28 cellular contexts compared by ENCODE assay signal in genomic region chr20:32314768-32315167, GRCh38. TPM values are rescaled to one million over a fixed set of nuclear protein-coding genes. Genes with fewer than 3 reads are reported as not detected.
A peak's percentile ranks its signal among the peaks of the same experiment; 100 is the strongest.
DNase-seq lines count a peak whose midpoint lies in the region; ATAC-seq and TF ChIP-seq lines count a peak whose summit lies in the region.
"Had no signal": no experiment of that assay in that cellular context is flagged by ENCODE, and none has a peak within 500 bp of the region (broad histone marks: within the 10 kb centered on the region; RNA-seq: fewer than 3 reads in every experiment).

No MANE protein-coding gene starts in this region.

- H4K20me1 ChIP-seq in GM23338 (replicated peaks; ENCODE audit: insufficient read depth): peaks cover 38% of the 10 kb centered on the region
- H4K20me1 ChIP-seq: BLaER1 had no signal

- H3K79me2 ChIP-seq in GM23338 (replicated peaks; ENCODE audit: insufficient read depth): no peaks in the 10 kb centered on the region

- H3K9ac ChIP-seq in endodermal cell (ENCODE audit: extremely low read depth, low read length, poor library complexity, severe bottlenecking): no peak overlapping the region
- H3K9ac ChIP-seq: BLaER1 had no signal

- no peaks in the 10 kb centered on the region for H3K9me3 ChIP-seq in endodermal cell (ENCODE audit: control insufficient read depth, low read length)
- H3K9me3 ChIP-seq: BLaER1, esophagus squamous epithelium, left lung, psoas muscle, suprapubic skin had no signal

- H3K27me3 Mint-ChIP-seq in activated naive CD4-positive, alpha-beta T cell treated with anti-CD3 and anti-CD28 coated beads, Interleukin-2, amount 50 U/mL, for 24 hours: no peaks in the 10 kb centered on the region
- H3K27me3 Mint-ChIP-seq in GM23338 (ENCODE audit: insufficient read depth, low read depth, poor library complexity) (no peaks in the 10 kb centered on the region), endodermal cell (ENCODE audit: insufficient read depth) (no peaks in the 10 kb centered on the region), type B pancreatic cell (no peaks in the 10 kb centered on the region)
- H3K27me3 Mint-ChIP-seq: activated CD4-positive, alpha-beta T cell treated with anti-CD3 and anti-CD28 coated beads, Interleukin-2, amount 10 ng/mL, durations not matched to agents 7 days and 5 days had no signal

- H3K9me3 Mint-ChIP-seq in activated naive CD4-positive, alpha-beta T cell treated with anti-CD3 and anti-CD28 coated beads, Interleukin-2, amount 50 U/mL, for 24 hours: no peaks in the 10 kb centered on the region
- H3K9me3 Mint-ChIP-seq in GM23338: no peaks in the 10 kb centered on the region
- H3K9me3 Mint-ChIP-seq in endodermal cell: no peaks in the 10 kb centered on the region
- no peaks in the 10 kb centered on the region for H3K9me3 Mint-ChIP-seq in stimulated activated effector memory CD8-positive, alpha-beta T cell treated with anti-CD3 and anti-CD28 coated beads, Interleukin-12 subunit alpha, Interleukin-12 subunit beta, amount 100 ng/mL, for 72 hours
- H3K9me3 Mint-ChIP-seq in type B pancreatic cell: no peaks in the 10 kb centered on the region
- H3K9me3 Mint-ChIP-seq: activated CD4-positive, alpha-beta T cell treated with anti-CD3 and anti-CD28 coated beads, Interleukin-2, amount 10 ng/mL, durations not matched to agents 7 days and 5 days had no signal

- H3K4me3 ChIP-seq in GM23338 (no peak overlapping the region), endodermal cell (ENCODE audit: low read length) (no peak overlapping the region)
- H3K4me3 ChIP-seq: BLaER1, esophagus squamous epithelium, left lung, psoas muscle, SK-N-MC, suprapubic skin had no signal

- peaks cover 32% of the 10 kb centered on the region for H3K36me3 Mint-ChIP-seq in activated naive CD4-positive, alpha-beta T cell treated with anti-CD3 and anti-CD28 coated beads, Interleukin-2, amount 50 U/mL, for 24 hours
- H3K36me3 Mint-ChIP-seq in GM23338 (ENCODE audit: low read depth) (peaks cover 21% of the 10 kb centered on the region), endodermal cell (ENCODE audit: low read depth) (peaks cover 62% of the 10 kb centered on the region), type B pancreatic cell (peaks cover 49% of the 10 kb centered on the region)
- H3K36me3 Mint-ChIP-seq in stimulated activated effector memory CD8-positive, alpha-beta T cell treated with anti-CD3 and anti-CD28 coated beads, Interleukin-12 subunit alpha, Interleukin-12 subunit beta, amount 100 ng/mL, for 72 hours: peaks cover 93% of the 10 kb centered on the region

- ATAC-seq in GM23338: no peak
- no peak for ATAC-seq in stimulated activated effector memory CD8-positive, alpha-beta T cell treated with anti-CD3 and anti-CD28 coated beads, Interleukin-12 subunit alpha, Interleukin-12 subunit beta, amount 100 ng/mL, for 72 hours
- ATAC-seq in HG02763 (IDR thresholded peaks at IDR 0.05; ENCODE audit: unreplicated experiment): no peak
- ATAC-seq: left lung, psoas muscle had no signal

- H3K4me1 ChIP-seq in GM23338 (ENCODE audit: insufficient read depth): no peaks in the 10 kb centered on the region
- no peaks in the 10 kb centered on the region for H3K4me1 ChIP-seq in endodermal cell (ENCODE audit: control insufficient read depth, insufficient read depth, low read length)
- H3K4me1 ChIP-seq: BLaER1, esophagus squamous epithelium, left lung, psoas muscle, suprapubic skin had no signal

- no peaks in the 10 kb centered on the region for H3K9me2 ChIP-seq in GM23338 (ENCODE audit: insufficient read depth)

- no peak overlapping the region for H3K4me2 ChIP-seq in GM23338
- H3K4me2 ChIP-seq: BLaER1 had no signal

- 78 to 100% methylated on average over 1 of the region's 1 CpG for WGBS in endodermal cell (ENCODE audit: insufficient coverage in 1 of 2, insufficient read length in 1 of 2), 2 experiments

- TF ChIP-seq CTCF in GM23338 (conservative IDR thresholded peaks at IDR 0.05; ENCODE audit: low read depth in 2 of 2) (no peak), endodermal cell (conservative IDR thresholded peaks at IDR 0.05) (no peak), type B pancreatic cell (conservative IDR thresholded peaks at IDR 0.05) (no peak)

- H3K27me3 ChIP-seq in GM23338 (ENCODE audit: insufficient read depth) (no peaks in the 10 kb centered on the region), endodermal cell (ENCODE audit: control insufficient read depth, insufficient read depth, low read length, poor library complexity, severe bottlenecking) (no peaks in the 10 kb centered on the region)
- H3K27me3 ChIP-seq: BLaER1, esophagus squamous epithelium, left lung, suprapubic skin had no signal

- H3K4me3 Mint-ChIP-seq in activated naive CD4-positive, alpha-beta T cell treated with anti-CD3 and anti-CD28 coated beads, Interleukin-2, amount 50 U/mL, for 24 hours: no peak overlapping the region
- H3K4me3 Mint-ChIP-seq in GM23338 (no peak overlapping the region), endodermal cell (no peak overlapping the region), type B pancreatic cell (no peak overlapping the region)
- H3K4me3 Mint-ChIP-seq in stimulated activated effector memory CD8-positive, alpha-beta T cell treated with anti-CD3 and anti-CD28 coated beads, Interleukin-12 subunit alpha, Interleukin-12 subunit beta, amount 100 ng/mL, for 72 hours: no peak overlapping the region
- H3K4me3 Mint-ChIP-seq: activated CD4-positive, alpha-beta T cell treated with anti-CD3 and anti-CD28 coated beads, Interleukin-2, amount 10 ng/mL, durations not matched to agents 7 days and 5 days had no signal

- H3K4me1 Mint-ChIP-seq in activated naive CD4-positive, alpha-beta T cell treated with anti-CD3 and anti-CD28 coated beads, Interleukin-2, amount 50 U/mL, for 24 hours: peaks cover 11% of the 10 kb centered on the region
- H3K4me1 Mint-ChIP-seq in GM23338: no peaks in the 10 kb centered on the region
- H3K4me1 Mint-ChIP-seq in endodermal cell: no peaks in the 10 kb centered on the region
- H3K4me1 Mint-ChIP-seq in stimulated activated effector memory CD8-positive, alpha-beta T cell treated with anti-CD3 and anti-CD28 coated beads, Interleukin-12 subunit alpha, Interleukin-12 subunit beta, amount 100 ng/mL, for 72 hours: peaks cover 35% of the 10 kb centered on the region
- peaks cover 4% of the 10 kb centered on the region for H3K4me1 Mint-ChIP-seq in type B pancreatic cell (ENCODE audit: unreplicated experiment)

- H3K36me3 ChIP-seq in GM23338 (ENCODE audit: insufficient read depth) (peaks cover 9% of the 10 kb centered on the region), endodermal cell (ENCODE audit: control insufficient read depth, insufficient read depth, low read length) (peaks cover 53% of the 10 kb centered on the region)

- H3F3A ChIP-seq in GM23338 (replicated peaks; ENCODE audit: low read depth): no peaks in the 10 kb centered on the region; the same call in 1 of the 2 replicates

- DNase-seq in activated naive CD4-positive, alpha-beta T cell (lab: John Stamatoyannopoulos, UW): no peak
- DNase-seq in GM23338 (ENCODE audit: low spot score): no peak
- DNase-seq in endodermal cell: no peak
- no peak for DNase-seq in stimulated activated effector memory CD8-positive, alpha-beta T cell treated with anti-CD3 and anti-CD28 coated beads, Interleukin-12 subunit alpha, Interleukin-12 subunit beta, amount 100 ng/mL, for 72 hours (ENCODE audit: low spot score in 2 of 2)
- no peak for DNase-seq in medulla oblongata (ENCODE audit: extremely low spot score)
- DNase-seq in type B pancreatic cell (ENCODE audit: extremely low spot score, unreplicated experiment): no peak
- DNase-seq: activated CD4-positive, alpha-beta T cell treated with anti-CD3 and anti-CD28 coated beads, Interleukin-2, amount 10 ng/mL, durations not matched to agents 7 days and 5 days; activated CD8-positive, alpha-beta memory T cell treated with anti-CD3 and anti-CD28 coated beads, Interleukin-2, amount 50 U/mL, for 4 hours; activated gamma-delta T cell; amniotic stem cell; cortex of kidney; EL; esophagus squamous epithelium; hypothalamus; IMR-90; left lung; NCI-H1092 treated with DMSO at 0.1 percent for 48 hours; NCI-H2029 treated with DMSO at 0.1 percent for 48 hours; NCI-H345; NCI-H774; psoas muscle; RPMI8226; stimulated activated CD8-positive, alpha-beta memory T cell treated with anti-CD3 and anti-CD28 coated beads, Interleukin-4, amount 100 ng/mL, for 48 hours had no signal

- peak overlapping the region; percentile 81 for H3K27ac Mint-ChIP-seq in activated naive CD4-positive, alpha-beta T cell treated with anti-CD3 and anti-CD28 coated beads, Interleukin-2, amount 50 U/mL, for 24 hours
- 0 out of 2 replicates have a peak overlapping the region, but pooled peaks have one; percentile 28 for H3K27ac Mint-ChIP-seq in GM23338
- H3K27ac Mint-ChIP-seq in endodermal cell: peak overlapping the region; percentile 54
- H3K27ac Mint-ChIP-seq in stimulated activated effector memory CD8-positive, alpha-beta T cell treated with anti-CD3 and anti-CD28 coated beads, Interleukin-12 subunit alpha, Interleukin-12 subunit beta, amount 100 ng/mL, for 72 hours: peak overlapping the region; percentile 56
- H3K27ac Mint-ChIP-seq in type B pancreatic cell: no peak overlapping the region
- H3K27ac Mint-ChIP-seq: activated CD4-positive, alpha-beta T cell treated with anti-CD3 and anti-CD28 coated beads, Interleukin-2, amount 10 ng/mL, durations not matched to agents 7 days and 5 days had no signal

- H2AFZ ChIP-seq in GM23338: no peak overlapping the region

- no peak overlapping the region for H3K27ac ChIP-seq in GM23338 (ENCODE audit: low read depth)
- H3K27ac ChIP-seq in endodermal cell (ENCODE audit: low read depth, low read length): no peak overlapping the region
- H3K27ac ChIP-seq: BLaER1, esophagus squamous epithelium, left lung, psoas muscle, SK-N-MC, suprapubic skin had no signal

TF ChIP-seq in GM23338, 12 proteins besides CTCF, POLR2A, EP300 and RAD21 (continues in another document):
- TF ChIP-seq CREB1 (CRISPR knock-in tag; IDR thresholded peaks at IDR 0.05; ENCODE audit: low read depth) (no peak), NANOG (IDR thresholded peaks at IDR 0.05; ENCODE audit: borderline replicate concordance) (no peak)

RNA-seq across cellular contexts. Expression of gene KIF3B, which starts 37.3 kb away (rescaled TPM):
- total RNA-seq in GM23338 (2014; rRNA removed; shearing (Covaris generic)): 22.8 and 23.6 TPM in 2 replicates
- polyA plus RNA-seq in GM23338 (2016; fragmentation: Nextera tagmentation; extraction: Ambion mirVana): 6.1 TPM in 2 replicates
- total RNA-seq in endodermal cell (10 to 100 TPM; 31.4 to 41.1 TPM), type B pancreatic cell (ENCODE audit: low replicate concordance) (41.2 and 45.9 TPM in 2 replicates)
- polyA plus RNA-seq in endodermal cell (2013, experiment 1 of 2): 21.1 TPM
- polyA plus RNA-seq in endodermal cell (2013, experiment 2 of 2): 21.3 TPM

RNA-seq across cellular contexts. Expression of gene ASXL1, which starts 43.4 kb away (rescaled TPM):
- total RNA-seq in GM23338 (2014; rRNA removed; shearing (Covaris generic)): 29.0 and 33.0 TPM in 2 replicates
- polyA plus RNA-seq in GM23338 (2016; fragmentation: Nextera tagmentation; extraction: Ambion mirVana): 10.4 and 20.8 TPM in 2 replicates
- total RNA-seq in endodermal cell (10 to 100 TPM; 88.9 to 98.6 TPM), type B pancreatic cell (ENCODE audit: low replicate concordance) (94.4 and 157 TPM in 2 replicates)
- polyA plus RNA-seq in endodermal cell (2013, experiment 1 of 2): 72.1 TPM
- polyA plus RNA-seq in endodermal cell (2013, experiment 2 of 2): 63.8 TPM
